In the genomic region with DNA sequence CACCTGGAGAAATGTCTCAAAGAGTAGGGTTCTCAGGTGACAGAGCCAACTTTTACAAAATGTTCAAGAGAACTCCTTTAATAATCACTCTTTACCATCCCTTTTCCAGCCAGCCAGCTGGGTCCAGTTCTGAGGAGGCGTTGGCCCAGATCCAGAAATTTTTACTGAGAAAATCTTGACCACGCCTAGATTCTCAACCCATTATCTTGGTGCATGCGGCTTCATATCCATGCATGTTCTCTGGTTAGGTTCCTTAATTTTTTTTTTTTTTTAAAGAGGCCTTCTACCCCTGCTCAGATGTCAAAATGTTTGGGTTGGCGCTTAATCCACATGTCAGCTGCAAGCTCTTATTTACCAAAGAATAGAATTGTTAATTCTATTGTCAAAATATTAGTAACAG, we compare ENCODE assay signal across 1 cellular context.
TF ChIP-seq lines count a peak whose summit lies in the region.

No MANE protein-coding gene starts in this region.

TF ChIP-seq in GM23338, 12 proteins besides CTCF, POLR2A, EP300 and RAD21 (continued from another document):
- no peak for TF ChIP-seq ZNF331 (CRISPR knock-in tag; IDR thresholded peaks at IDR 0.05; ENCODE audit: low read depth)
- no peak for TF ChIP-seq CREB1 (CRISPR knock-in tag; IDR thresholded peaks at IDR 0.05; ENCODE audit: low read depth)
TF ChIP-seq in GM23338: peak in this region for 0.
